17 cellular contexts compared by ENCODE assay signal in the genomic region with DNA sequence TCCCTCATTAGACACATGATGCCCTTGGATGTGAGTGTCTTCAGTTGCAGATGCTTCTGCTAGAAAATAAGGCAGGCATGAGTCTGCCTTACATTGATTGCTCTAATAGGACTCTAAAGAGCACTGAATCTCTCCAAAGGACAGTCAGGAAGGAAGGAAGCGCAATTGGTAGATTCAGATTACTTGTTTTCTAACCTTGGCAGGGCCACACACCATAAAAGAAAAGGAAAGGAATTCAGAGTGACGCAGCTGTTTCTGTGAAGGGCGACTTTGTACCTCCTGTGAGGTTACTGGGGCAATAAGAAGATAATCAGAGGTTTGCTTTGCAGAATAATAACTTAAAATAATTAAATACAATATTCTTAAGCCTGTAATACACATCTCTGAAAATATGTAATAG.
"Had no signal": no experiment of that assay in that cellular context is flagged by ENCODE, and none has a peak within 500 bp of the region (broad histone marks: within the 10 kb centered on the region; RNA-seq: fewer than 3 reads in every experiment).

No MANE protein-coding gene starts in this region.

- H3K4me3 Mint-ChIP-seq: activated CD8-positive, alpha-beta T cell treated with anti-CD3 and anti-CD28 coated beads for 36 hours; activated T-cell treated with anti-CD3 and anti-CD28 coated beads, Interleukin-2, amount 50 U/mL, for 72 hours; central memory CD8-positive, alpha-beta T cell; naive thymus-derived CD8-positive, alpha-beta T cell; stimulated activated naive CD8-positive, alpha-beta T cell treated with anti-CD3 and anti-CD28 coated beads, Interleukin-15, amount 100 ng/mL, for 72 hours had no signal

- H3K36me3 Mint-ChIP-seq: naive thymus-derived CD8-positive, alpha-beta T cell had no signal

- H3K27me3 Mint-ChIP-seq: activated CD8-positive, alpha-beta T cell treated with anti-CD3 and anti-CD28 coated beads for 36 hours; stimulated activated naive CD8-positive, alpha-beta T cell treated with anti-CD3 and anti-CD28 coated beads, Interleukin-15, amount 100 ng/mL, for 72 hours had no signal

- H3K27ac Mint-ChIP-seq: activated CD8-positive, alpha-beta T cell treated with anti-CD3 and anti-CD28 coated beads for 36 hours; activated T-cell treated with anti-CD3 and anti-CD28 coated beads, Interleukin-2, amount 50 U/mL, for 72 hours; naive thymus-derived CD8-positive, alpha-beta T cell; stimulated activated naive CD8-positive, alpha-beta T cell treated with anti-CD3 and anti-CD28 coated beads, Interleukin-15, amount 100 ng/mL, for 72 hours had no signal

- H3K9me3 Mint-ChIP-seq: activated CD8-positive, alpha-beta T cell treated with anti-CD3 and anti-CD28 coated beads for 36 hours; activated T-cell treated with anti-CD3 and anti-CD28 coated beads, Interleukin-2, amount 50 U/mL, for 72 hours; central memory CD8-positive, alpha-beta T cell; naive thymus-derived CD8-positive, alpha-beta T cell; stimulated activated naive CD8-positive, alpha-beta T cell treated with anti-CD3 and anti-CD28 coated beads, Interleukin-15, amount 100 ng/mL, for 72 hours had no signal

- DNase-seq: activated CD4-positive, alpha-beta T cell treated with anti-CD3 and anti-CD28 coated beads for 4 hours; activated CD8-positive, alpha-beta memory T cell treated with anti-CD3 and anti-CD28 coated beads, Interleukin-2, amount 50 U/mL, for 4 hours; activated CD8-positive, alpha-beta T cell treated with anti-CD3 and anti-CD28 coated beads for 36 hours; activated naive CD4-positive, alpha-beta T cell treated with Interleukin-2 at 50 U/mL for 16 hours; activated T-cell treated with anti-CD3 and anti-CD28 coated beads, Interleukin-2, amount 50 U/mL, for 72 hours; body of pancreas; cortex of kidney; effector CD8-positive, alpha-beta T cell; hippocampal formation; kidney glomerular epithelial cell; naive thymus-derived CD8-positive, alpha-beta T cell; occipital lobe; stimulated activated CD4-positive, alpha-beta T cell treated with anti-CD3 and anti-CD28 coated beads, Interleukin-4, amount 100 ng/mL, for 1 hour; stimulated activated naive CD8-positive, alpha-beta T cell treated with anti-CD3 and anti-CD28 coated beads, Interleukin-15, amount 100 ng/mL, for 72 hours; testis had no signal

- H3K4me1 ChIP-seq: testis had no signal

- H3K9me3 ChIP-seq: body of pancreas, testis had no signal

- ATAC-seq: activated CD8-positive, alpha-beta T cell treated with anti-CD3 and anti-CD28 coated beads for 36 hours; activated T-cell treated with anti-CD3 and anti-CD28 coated beads, Interleukin-2, amount 50 U/mL, for 72 hours; stimulated activated naive CD8-positive, alpha-beta T cell treated with anti-CD3 and anti-CD28 coated beads, Interleukin-15, amount 100 ng/mL, for 72 hours had no signal

- H3K4me1 Mint-ChIP-seq: central memory CD8-positive, alpha-beta T cell; stimulated activated naive CD8-positive, alpha-beta T cell treated with anti-CD3 and anti-CD28 coated beads, Interleukin-15, amount 100 ng/mL, for 72 hours had no signal

- H3K27ac ChIP-seq: body of pancreas had no signal

- H3K27me3 ChIP-seq: body of pancreas, testis had no signal

- H3K4me3 ChIP-seq: body of pancreas, lung, testis had no signal
